Comparison of ENCODE assay signal across 19 cellular contexts in genomic region chr1:6354659-6355317, GRCh38. TPM values are rescaled to one million over a fixed set of nuclear protein-coding genes. Genes with fewer than 3 reads are reported as not detected.
DNase-seq lines count a peak whose midpoint lies in the region; ATAC-seq and TF ChIP-seq lines count a peak whose summit lies in the region.
"Had no signal": no experiment of that assay in that cellular context is flagged by ENCODE, and none has a peak within 500 bp of the region (broad histone marks: within the 10 kb centered on the region; RNA-seq: fewer than 3 reads in every experiment).

No MANE protein-coding gene starts in this region.

- TF ChIP-seq CTCF in left ventricle myocardium inferior (IDR thresholded peaks at IDR 0.05; ENCODE audit: borderline replicate concordance): no peak
- TF ChIP-seq CTCF in right atrium auricular region (IDR thresholded peaks at IDR 0.05): no peak
- TF ChIP-seq CTCF in nephron (IDR thresholded peaks at IDR 0.05; ENCODE audit: unreplicated experiment in 3 of 3): no peak
- no peak for TF ChIP-seq CTCF in upper lobe of left lung (IDR thresholded peaks at IDR 0.05)

- intact Hi-C loops in left ventricle myocardium inferior (cut with micrococcal nuclease): loop anchor here (5.0 kb wide), 1 partner anchor 53 kb away; no protein-coding TSS in a partner anchor

- H3K36me3 ChIP-seq in left ventricle myocardium inferior (no peaks in the 10 kb centered on the region), right atrium auricular region (no peaks in the 10 kb centered on the region), upper lobe of left lung (no peaks in the 10 kb centered on the region)
- H3K36me3 ChIP-seq: BLaER1 treated with 17β-estradiol and CSF1 and Interleukin-3, amounts not matched to agents 10 nM and 100 nM; gastroesophageal sphincter; SJCRH30 had no signal

- no peak overlapping the region for H3K4me3 ChIP-seq in left ventricle myocardium inferior
- no peak overlapping the region for H3K4me3 ChIP-seq in right atrium auricular region
- no peak overlapping the region for H3K4me3 ChIP-seq in upper lobe of left lung
- H3K4me3 ChIP-seq: BLaER1 treated with 17β-estradiol and CSF1 and Interleukin-3, amounts not matched to agents 10 nM and 100 nM; gastroesophageal sphincter had no signal

- H3K27ac ChIP-seq in left ventricle myocardium inferior (replicated peaks): peak overlapping the region; percentile 87
- H3K27ac ChIP-seq in right atrium auricular region: no peak overlapping the region
- peak overlapping the region; percentile 69 to 82 (median 70) for H3K27ac ChIP-seq in upper lobe of left lung
- H3K27ac ChIP-seq: BLaER1 treated with 17β-estradiol and CSF1 and Interleukin-3, amounts not matched to agents 10 nM and 100 nM; HL-60 had no signal

- no peaks in the 10 kb centered on the region for H3K9me3 Mint-ChIP-seq in central memory CD8-positive, alpha-beta T cell
- no peaks in the 10 kb centered on the region for H3K9me3 Mint-ChIP-seq in nephron

- H3K27me3 ChIP-seq in left ventricle myocardium inferior (ENCODE audit: low read depth) (no peaks in the 10 kb centered on the region), right atrium auricular region (no peaks in the 10 kb centered on the region), upper lobe of left lung (no peaks in the 10 kb centered on the region)
- H3K27me3 ChIP-seq: BLaER1 treated with 17β-estradiol and CSF1 and Interleukin-3, amounts not matched to agents 10 nM and 100 nM; gastroesophageal sphincter; SJCRH30 had no signal

- ATAC-seq in central memory CD8-positive, alpha-beta T cell (replicated peaks; ENCODE audit: extremely low read depth, poor library complexity, severe bottlenecking): no peak
- ATAC-seq in upper lobe of left lung (ENCODE audit: low FRiP score in 2 of 2) (no peak), GM18858 (IDR thresholded peaks at IDR 0.05; ENCODE audit: unreplicated experiment) (no peak)
- ATAC-seq: gastroesophageal sphincter had no signal

- peaks cover 70% of the 10 kb centered on the region for H3K4me1 ChIP-seq in left ventricle myocardium inferior
- peaks cover 0 to 52% of the 10 kb centered on the region in 2 donors for H3K4me1 ChIP-seq in right atrium auricular region
- peaks cover 32 to 40% (median 37%) of the 10 kb centered on the region in 4 donors for H3K4me1 ChIP-seq in upper lobe of left lung

- H3K4me1 Mint-ChIP-seq in central memory CD8-positive, alpha-beta T cell: peaks cover 24% of the 10 kb centered on the region
- H3K4me1 Mint-ChIP-seq in nephron: peaks cover 34% of the 10 kb centered on the region

- DNase-seq in left ventricle myocardium inferior: no peak
- DNase-seq in right atrium auricular region (ENCODE audit: low spot score): no peak
- DNase-seq in central memory CD8-positive, alpha-beta T cell (ENCODE audit: low spot score in 2 of 2): no peak
- DNase-seq in upper lobe of left lung: no peak
- DNase-seq in NCI-H1105 treated with DMSO at 0.1 percent for 48 hours (lab: John Stamatoyannopoulos, UW): no peak
- no peak for DNase-seq in NCI-H1930 (lab: John Stamatoyannopoulos, UW)
- DNase-seq: activated CD4-positive, alpha-beta T cell treated with anti-CD3 and anti-CD28 coated beads, Interleukin-2, amount 50 U/mL, for 1 hour; activated CD8-positive, alpha-beta memory T cell treated with anti-CD3 and anti-CD28 coated beads, Interleukin-2, amount 50 U/mL, for 4 hours; activated gamma-delta T cell; DMS 273 treated with DMSO at 0.1 percent for 48 hours; erythroblast; NCI-H345; T-helper 1 cell had no signal

- 93 to 96% methylated on average over 11 of the region's 12 CpGs for WGBS in upper lobe of left lung, 2 donors

- H3K27me3 Mint-ChIP-seq in central memory CD8-positive, alpha-beta T cell: no peaks in the 10 kb centered on the region
- peaks cover 3% of the 10 kb centered on the region for H3K27me3 Mint-ChIP-seq in nephron (ENCODE audit: low read depth)

- H3K27ac Mint-ChIP-seq in central memory CD8-positive, alpha-beta T cell (ENCODE audit: low read depth): peak overlapping the region; percentile 36
- H3K27ac Mint-ChIP-seq in nephron: peak overlapping the region in 2 of 3 experiments; percentile 3 to 9

- peaks cover 4% of the 10 kb centered on the region for H3K36me3 Mint-ChIP-seq in central memory CD8-positive, alpha-beta T cell (ENCODE audit: insufficient read depth)
- H3K36me3 Mint-ChIP-seq in nephron (ENCODE audit: low read depth): no peaks in the 10 kb centered on the region

- TF ChIP-seq POLR2A in upper lobe of left lung (IDR thresholded peaks at IDR 0.05): no peak

- H3K9me3 ChIP-seq in left ventricle myocardium inferior (replicated peaks): no peaks in the 10 kb centered on the region
- H3K9me3 ChIP-seq in right atrium auricular region: no peaks in the 10 kb centered on the region
- no peaks in the 10 kb centered on the region for H3K9me3 ChIP-seq in upper lobe of left lung
- H3K9me3 ChIP-seq: BLaER1 treated with 17β-estradiol and CSF1 and Interleukin-3, amounts not matched to agents 10 nM and 100 nM; gastroesophageal sphincter; SJCRH30 had no signal

- TF ChIP-seq EP300 in upper lobe of left lung (IDR thresholded peaks at IDR 0.05): no peak

- no peak overlapping the region for H3K4me3 Mint-ChIP-seq in central memory CD8-positive, alpha-beta T cell
- H3K4me3 Mint-ChIP-seq in nephron: no peak overlapping the region

RNA-seq across cellular contexts. Expression of gene ACOT7, which starts 38.8 kb away (rescaled TPM):
- 8.6 TPM for total RNA-seq in left ventricle myocardium inferior
- total RNA-seq in right atrium auricular region: 10 to 100 TPM in 1 of 2 donors, 1 to 10 TPM in 1; 6.6 to 10.7 TPM
- 10 to 100 TPM in 5 of 6 donors, 1 to 10 TPM in 1; 8.2 to 33.4 (median 26.5) TPM for total RNA-seq in upper lobe of left lung

Comparison
In these comparisons a context has a peak if more than half of its experiments do, and no peak if none do; other contexts are left out.
1. H3K27ac ChIP-seq: peak in left ventricle myocardium inferior (single experiment) and upper lobe of left lung (4 of 4); none in right atrium auricular region (0 of 2).